Comparison of ENCODE assay signal across 19 cellular contexts in genomic region chr19:35543280-35544109, GRCh38. TPM values are rescaled to one million over a fixed set of nuclear protein-coding genes. Genes with fewer than 3 reads are reported as not detected.
DNase-seq lines count a peak whose midpoint lies in the region; ATAC-seq and TF ChIP-seq lines count a peak whose summit lies in the region.
"Had no signal": no experiment of that assay in that cellular context is flagged by ENCODE, and none has a peak within 500 bp of the region (broad histone marks: within the 10 kb centered on the region; RNA-seq: fewer than 3 reads in every experiment).

No MANE protein-coding gene starts in this region.

- no peak for TF ChIP-seq POLR2A in IMR-90 (IDR thresholded peaks at IDR 0.05; ENCODE audit: low read depth, low read length)

- peaks cover 0 to 19% of the 10 kb centered on the region in 2 experiments for H3K36me3 ChIP-seq in SK-N-SH (replicated peaks in 1 of 2; ENCODE audit: control insufficient read depth in 1 of 2, insufficient read depth in 2 of 2, low read length in 1 of 2)
- peaks cover 4% of the 10 kb centered on the region; the same call in 1 of the 2 replicates for H3K36me3 ChIP-seq in IMR-90 (ENCODE audit: control insufficient read depth, insufficient read depth, low read length)
- no peaks in the 10 kb centered on the region for H3K36me3 ChIP-seq in neural progenitor cell

- H4K5ac ChIP-seq in IMR-90 (ENCODE audit: low read depth, low read length): no peak overlapping the region

- no peaks in the 10 kb centered on the region for H3K9me2 ChIP-seq in SK-N-SH

- peak overlapping the region; percentile 91 for H3K4me2 ChIP-seq in SK-N-SH
- H3K4me2 ChIP-seq in IMR-90 (ENCODE audit: low read depth, low read length): no peak overlapping the region
- peak overlapping the region; percentile 96 for H3K4me2 ChIP-seq in neural progenitor cell

- no peak for TF ChIP-seq EP300 in SK-N-SH (IDR thresholded peaks at IDR 0.05; ENCODE audit: borderline replicate concordance in 1 of 2, low read depth in 1 of 2, low read length in 1 of 2)

- H4K91ac ChIP-seq in IMR-90 (ENCODE audit: insufficient read depth, low read depth, low read length): no peak overlapping the region

- ATAC-seq in SK-N-SH treated with all-trans-retinoic acid at 6 μM for 48 hours: no peak
- no peak for ATAC-seq in IMR-90 (ENCODE audit: low read depth)
- ATAC-seq in activated naive CD8-positive, alpha-beta T cell treated with anti-CD3 and anti-CD28 coated beads, Interleukin-2, amount 50 U/mL, for 24 hours: no peak
- ATAC-seq: gastroesophageal sphincter had no signal

- H3K4me3 Mint-ChIP-seq in activated naive CD8-positive, alpha-beta T cell treated with anti-CD3 and anti-CD28 coated beads, Interleukin-2, amount 50 U/mL, for 24 hours: peak overlapping the region; percentile 96
- H3K4me3 Mint-ChIP-seq in neural progenitor cell: peak overlapping the region; percentile 91

- H3K4me1 ChIP-seq in SK-N-SH (ENCODE audit: control insufficient read depth in 1 of 2, insufficient read depth in 2 of 2, low read depth in 1 of 2, low read length in 1 of 2): peaks cover 5 to 19% of the 10 kb centered on the region in 2 experiments; a peak in 2 of 4 replicates
- peaks cover 8% of the 10 kb centered on the region for H3K4me1 ChIP-seq in IMR-90 (ENCODE audit: control insufficient read depth, insufficient read depth, low read length)
- H3K4me1 ChIP-seq in neural progenitor cell: peaks cover 11% of the 10 kb centered on the region

- no peaks in the 10 kb centered on the region for H3K9me3 Mint-ChIP-seq in activated naive CD8-positive, alpha-beta T cell treated with anti-CD3 and anti-CD28 coated beads, Interleukin-2, amount 50 U/mL, for 24 hours
- H3K9me3 Mint-ChIP-seq in neural progenitor cell: no peaks in the 10 kb centered on the region
- H3K9me3 Mint-ChIP-seq: T-helper 1 cell treated with Interleukin-12 subunit alpha and Interleukin-12 subunit beta and Interleukin-4 antibody, amounts not matched to agents 30 μg/mL and 1 μg/mL, for 36 hours had no signal

- H4K8ac ChIP-seq in IMR-90 (ENCODE audit: low read depth in 2 of 2, low read length in 2 of 2): no peak overlapping the region

- H3F3A ChIP-seq in SK-N-SH (replicated peaks; ENCODE audit: insufficient read depth) (no peaks in the 10 kb centered on the region), neural progenitor cell (ENCODE audit: low read depth) (no peaks in the 10 kb centered on the region)

- H3K14ac ChIP-seq in IMR-90 (replicated peaks; ENCODE audit: low read depth, low read length): no peak overlapping the region

- H4K20me1 ChIP-seq in SK-N-SH (ENCODE audit: insufficient read depth) (no peaks in the 10 kb centered on the region), IMR-90 (ENCODE audit: insufficient read depth, low read length) (no peaks in the 10 kb centered on the region), neural progenitor cell (ENCODE audit: low read depth) (peaks cover 11% of the 10 kb centered on the region)

- no peak overlapping the region for H3K9ac ChIP-seq in SK-N-SH
- no peak overlapping the region for H3K9ac ChIP-seq in IMR-90 (ENCODE audit: low read depth, low read length)
- H3K9ac ChIP-seq in neural progenitor cell: no peak overlapping the region

- no peak overlapping the region for H3K27ac ChIP-seq in SK-N-SH (ENCODE audit: low read depth in 2 of 2, low read length in 1 of 2)
- H3K27ac ChIP-seq in IMR-90 (ENCODE audit: insufficient read depth, low read length): no peak overlapping the region
- H3K27ac ChIP-seq in neural progenitor cell: no peak overlapping the region
- H3K27ac ChIP-seq: coronary artery had no signal

- TF ChIP-seq RAD21 in SK-N-SH (IDR thresholded peaks at IDR 0.05; ENCODE audit: low read length): no peak
- TF ChIP-seq RAD21 in IMR-90 (IDR thresholded peaks at IDR 0.05; ENCODE audit: low read length): no peak

- H3K27ac Mint-ChIP-seq in activated naive CD8-positive, alpha-beta T cell treated with anti-CD3 and anti-CD28 coated beads, Interleukin-2, amount 50 U/mL, for 24 hours: no peak overlapping the region
- H3K27ac Mint-ChIP-seq in neural progenitor cell: no peak overlapping the region
- H3K27ac Mint-ChIP-seq: T-helper 1 cell treated with Interleukin-12 subunit alpha and Interleukin-12 subunit beta and Interleukin-4 antibody, amounts not matched to agents 30 μg/mL and 1 μg/mL, for 36 hours had no signal

- no peak overlapping the region for H2BK5ac ChIP-seq in IMR-90 (ENCODE audit: low read depth, low read length, poor library complexity, severe bottlenecking)

- no peak overlapping the region for H3K4ac ChIP-seq in IMR-90 (ENCODE audit: low read depth, low read length)

- no peak overlapping the region for H2BK20ac ChIP-seq in IMR-90 (ENCODE audit: low read depth, low read length)

- peaks cover 29 to 45% of the 10 kb centered on the region in 2 experiments for H3K79me1 ChIP-seq in IMR-90 (ENCODE audit: low read depth in 1 of 2, low read length in 2 of 2)

- peaks cover 36% of the 10 kb centered on the region for H3K4me1 Mint-ChIP-seq in activated naive CD8-positive, alpha-beta T cell treated with anti-CD3 and anti-CD28 coated beads, Interleukin-2, amount 50 U/mL, for 24 hours
- peaks cover 23% of the 10 kb centered on the region for H3K4me1 Mint-ChIP-seq in neural progenitor cell

- no peak overlapping the region for H3K56ac ChIP-seq in IMR-90 (ENCODE audit: extremely low read depth, insufficient read depth, low read length)

- H2AK9ac ChIP-seq in IMR-90 (replicated peaks; ENCODE audit: low read depth, low read length, poor library complexity): peak overlapping the region; percentile 10

- CTCF ChIA-PET in SK-N-SH (lab: Yijun Ruan, JAX) (interaction anchor here (1.9 to 3.6 kb wide), 2 partner anchors 12 to 33 kb away, joined by 5 to 20 read pairs; no protein-coding TSS in a partner anchor), IMR-90 (lab: Yijun Ruan, JAX) (no interaction called here)

- peaks cover 20% of the 10 kb centered on the region for H3K36me3 Mint-ChIP-seq in activated naive CD8-positive, alpha-beta T cell treated with anti-CD3 and anti-CD28 coated beads, Interleukin-2, amount 50 U/mL, for 24 hours (ENCODE audit: low read depth)
- H3K36me3 Mint-ChIP-seq in neural progenitor cell: peaks cover 2% of the 10 kb centered on the region

- H3K23ac ChIP-seq in IMR-90 (ENCODE audit: low read depth, low read length): no peak overlapping the region

- H3K79me2 ChIP-seq in SK-N-SH (ENCODE audit: insufficient read depth) (peaks cover 30% of the 10 kb centered on the region), neural progenitor cell (ENCODE audit: low read depth) (peaks cover 35% of the 10 kb centered on the region)

- H2AFZ ChIP-seq in SK-N-SH (ENCODE audit: low read depth): no peak overlapping the region
- H2AFZ ChIP-seq in IMR-90 (replicated peaks; ENCODE audit: low read length, poor library complexity): no peak overlapping the region
- no peak overlapping the region for H2AFZ ChIP-seq in neural progenitor cell (replicated peaks)

- H3K27me3 Mint-ChIP-seq in activated naive CD8-positive, alpha-beta T cell treated with anti-CD3 and anti-CD28 coated beads, Interleukin-2, amount 50 U/mL, for 24 hours: no peaks in the 10 kb centered on the region
- peaks cover 2% of the 10 kb centered on the region for H3K27me3 Mint-ChIP-seq in neural progenitor cell (ENCODE audit: insufficient read depth, low read depth)

- no peak overlapping the region for H2AK5ac ChIP-seq in IMR-90 (ENCODE audit: low read depth, low read length)

- no peak for TF ChIP-seq CTCF in SK-N-SH (IDR thresholded peaks at IDR 0.05)
- TF ChIP-seq CTCF in IMR-90 (conservative IDR thresholded peaks at IDR 0.05; ENCODE audit: low read depth, low read length): no peak
- TF ChIP-seq CTCF in neural progenitor cell (IDR thresholded peaks at IDR 0.05): no peak

- WGBS in SK-N-SH (ENCODE audit: low lambda C conversion rate): 98% methylated on average over 6 of the region's 15 CpGs
- 100% methylated on average over 3 of the region's 15 CpGs; no CpG with 5 or more reads in 1 of the 2 experiments for WGBS in IMR-90 (ENCODE audit: extremely low coverage in 2 of 2, insufficient read length in 1 of 2), 2 experiments

- no peaks in the 10 kb centered on the region for H3K9me3 ChIP-seq in SK-N-SH
- H3K9me3 ChIP-seq in IMR-90 (ENCODE audit: control insufficient read depth, insufficient read depth, low read length): no peaks in the 10 kb centered on the region
- no peaks in the 10 kb centered on the region for H3K9me3 ChIP-seq in neural progenitor cell (ENCODE audit: low read depth)
- H3K9me3 ChIP-seq: gastroesophageal sphincter had no signal

- DNase-seq in SK-N-SH: no peak
- DNase-seq in IMR-90: no peak
- DNase-seq in activated naive CD8-positive, alpha-beta T cell treated with anti-CD3 and anti-CD28 coated beads, Interleukin-2, amount 50 U/mL, for 24 hours: no peak
- DNase-seq in neural progenitor cell (ENCODE audit: low spot score): no peak
- no peak for DNase-seq in NCI-H1436 treated with DMSO at 0.1 percent for 48 hours (lab: John Stamatoyannopoulos, UW)
- DNase-seq in NCI-H1694 (lab: John Stamatoyannopoulos, UW): no peak
- DNase-seq in GM19238 (ENCODE audit: insufficient read length, low spot score): no peak
- DNase-seq: activated CD4-positive, CD25-positive, alpha-beta regulatory T cell; MM.1S; NCI-H2081 treated with DMSO at 0.1 percent for 48 hours; NCI-H748 treated with DMSO at 0.1 percent for 48 hours had no signal

- H3K27me3 ChIP-seq in SK-N-SH (ENCODE audit: insufficient read depth) (no peaks in the 10 kb centered on the region), IMR-90 (ENCODE audit: control insufficient read depth, insufficient read depth, low read length) (no peaks in the 10 kb centered on the region), neural progenitor cell (no peaks in the 10 kb centered on the region)
- H3K27me3 ChIP-seq: gastroesophageal sphincter had no signal

- POLR2A ChIA-PET in SK-N-SH (lab: Yijun Ruan, JAX) (no interaction called here), IMR-90 (lab: Charles Lee; ENCODE audit: unreplicated experiment) (no interaction called here)

- in situ Hi-C loops in IMR-90 (cut with MboI; ENCODE audit: low sequenced_read_pairs): no loop called here

- dilution Hi-C loops in IMR-90 (cut with HindIII; ENCODE audit: low sequenced_read_pairs, unreplicated experiment): no loop called here

- no peak overlapping the region for H3K18ac ChIP-seq in IMR-90 (ENCODE audit: low read depth, low read length)

- H3K9me1 ChIP-seq in IMR-90 (ENCODE audit: insufficient read depth, low read length): peaks cover 9% of the 10 kb centered on the region; the same call in 1 of the 2 replicates

- H2BK120ac ChIP-seq in IMR-90 (ENCODE audit: low read depth, low read length): no peak overlapping the region

- intact Hi-C loops in IMR-90 (cut with micrococcal nuclease): loop anchor here (2.0 kb wide), 1 partner anchor 33 kb away; no protein-coding TSS in a partner anchor

- no TSS peak for BruUV-seq in IMR-90 (replicated peaks; lab: Mats Ljungman, UMichigan)

- no peak overlapping the region for H2BK15ac ChIP-seq in IMR-90 (ENCODE audit: low read depth, low read length)

- H3K4me3 ChIP-seq in SK-N-SH (ENCODE audit: low read depth in 2 of 2, low read length in 1 of 2) (peak overlapping the region in 1 of 2 experiments; percentile 79; a peak in 1 of 4 replicates), IMR-90 (ENCODE audit: insufficient read depth, low read depth, low read length) (no peak overlapping the region), neural progenitor cell (no peak overlapping the region)

RNA-seq across cellular contexts. Expression of gene TMEM147, which starts 1.9 kb away (rescaled TPM):
- polyA plus RNA-seq in SK-N-SH (2012; rRNA removed): 201 and 202 TPM in 2 replicates
- 137 and 160 TPM in 2 replicates for polyA plus RNA-seq in SK-N-SH (2012; cell fraction: cytosol; rRNA removed)
- 156 and 198 TPM in 2 replicates for polyA plus RNA-seq in SK-N-SH (2012; cell fraction: nucleus; rRNA removed)
- 59.2 and 67.6 TPM in 2 replicates for total RNA-seq in IMR-90 (2012; rRNA removed)
- 108 and 132 TPM in 2 replicates for polyA plus RNA-seq in IMR-90 (2012; rRNA removed)
- 134 and 148 TPM in 2 replicates for polyA plus RNA-seq in IMR-90 (2012; cell fraction: cytosol; rRNA removed)
- polyA plus RNA-seq in IMR-90 (2012; cell fraction: nucleus; rRNA removed; ENCODE audit: low replicate concordance): 73.5 and 106 TPM in 2 replicates
- 57.8 and 81.7 TPM in 2 replicates for total RNA-seq in neural progenitor cell (ENCODE audit: low replicate concordance)

RNA-seq across cellular contexts. Expression of gene GAPDHS, which starts 10.2 kb away (rescaled TPM):
- polyA plus RNA-seq in SK-N-SH (2012; rRNA removed): not detected in 2 replicates
- not detected in 2 replicates for polyA plus RNA-seq in SK-N-SH (2012; cell fraction: cytosol; rRNA removed)
- not detected in 2 replicates for polyA plus RNA-seq in SK-N-SH (2012; cell fraction: nucleus; rRNA removed)
- total RNA-seq in IMR-90 (2012; rRNA removed): not detected in 2 replicates
- not detected in 2 replicates for polyA plus RNA-seq in IMR-90 (2012; rRNA removed)
- polyA plus RNA-seq in IMR-90 (2012; cell fraction: cytosol; rRNA removed): not detected in 2 replicates
- not detected in 2 replicates for polyA plus RNA-seq in IMR-90 (2012; cell fraction: nucleus; rRNA removed; ENCODE audit: low replicate concordance)
- total RNA-seq in neural progenitor cell (ENCODE audit: low replicate concordance): not detected in 2 replicates
- total RNA-seq: gastroesophageal sphincter, HT1080, liver, renal cortical epithelial cell, urinary bladder had no signal
- polyA plus RNA-seq: liver, urinary bladder had no signal

RNA-seq across cellular contexts. Expression of gene SBSN, which starts 15.4 kb away (rescaled TPM):
- polyA plus RNA-seq in SK-N-SH (2012; rRNA removed) (0.16 and 0.25 TPM in 2 replicates), IMR-90 (2012; rRNA removed) (6.4 and 6.9 TPM in 2 replicates)
- polyA plus RNA-seq in SK-N-SH (2012; cell fraction: cytosol; rRNA removed): 0.06 and 0.07 TPM in 2 replicates
- 0.13 and 0.16 TPM in 2 replicates for polyA plus RNA-seq in SK-N-SH (2012; cell fraction: nucleus; rRNA removed)
- total RNA-seq in IMR-90 (2012; rRNA removed) (0.56 and 0.72 TPM in 2 replicates), neural progenitor cell (ENCODE audit: low replicate concordance) (not detected in 2 replicates)
- 5.1 and 5.4 TPM in 2 replicates for polyA plus RNA-seq in IMR-90 (2012; cell fraction: cytosol; rRNA removed)
- 1.8 and 3.5 TPM in 2 replicates for polyA plus RNA-seq in IMR-90 (2012; cell fraction: nucleus; rRNA removed; ENCODE audit: low replicate concordance)
- total RNA-seq: liver, urinary bladder had no signal
- polyA plus RNA-seq: liver had no signal

RNA-seq across cellular contexts. Expression of gene ATP4A, which starts 20.0 kb away (rescaled TPM):
- polyA plus RNA-seq in SK-N-SH (2012; rRNA removed) (not detected in 2 replicates), IMR-90 (2012; rRNA removed) (not detected in 2 replicates)
- polyA plus RNA-seq in SK-N-SH (2012; cell fraction: cytosol; rRNA removed): not detected in 2 replicates
- 0.01 and 0.05 TPM in 2 replicates for polyA plus RNA-seq in SK-N-SH (2012; cell fraction: nucleus; rRNA removed)
- total RNA-seq in IMR-90 (2012; rRNA removed) (not detected in 2 replicates), neural progenitor cell (ENCODE audit: low replicate concordance) (0.12 TPM in 1 of 2 replicates, not detected in the other)
- polyA plus RNA-seq in IMR-90 (2012; cell fraction: cytosol; rRNA removed): not detected in 2 replicates
- 0.10 and 0.11 TPM in 2 replicates for polyA plus RNA-seq in IMR-90 (2012; cell fraction: nucleus; rRNA removed; ENCODE audit: low replicate concordance)
- total RNA-seq: gastroesophageal sphincter, HT1080, liver, renal cortical epithelial cell, urinary bladder had no signal
- polyA plus RNA-seq: liver, urinary bladder had no signal

RNA-seq across cellular contexts. Expression of gene DMKN, which starts 30.0 kb away (rescaled TPM):
- polyA plus RNA-seq in SK-N-SH (2012; rRNA removed): not detected in 2 replicates
- 0.13 TPM in 1 of 2 replicates, not detected in the other for polyA plus RNA-seq in SK-N-SH (2012; cell fraction: cytosol; rRNA removed)
- 0.16 TPM in 1 of 2 replicates, not detected in the other for polyA plus RNA-seq in SK-N-SH (2012; cell fraction: nucleus; rRNA removed)
- 0.28 and 0.36 TPM in 2 replicates for total RNA-seq in IMR-90 (2012; rRNA removed)
- 2.2 and 2.4 TPM in 2 replicates for polyA plus RNA-seq in IMR-90 (2012; rRNA removed)
- 1.8 and 3.3 TPM in 2 replicates for polyA plus RNA-seq in IMR-90 (2012; cell fraction: cytosol; rRNA removed)
- 1.3 and 3.8 TPM in 2 replicates for polyA plus RNA-seq in IMR-90 (2012; cell fraction: nucleus; rRNA removed; ENCODE audit: low replicate concordance)
- total RNA-seq in neural progenitor cell (ENCODE audit: low replicate concordance): 175 and 208 TPM in 2 replicates
